Comparison of ENCODE assay signal across 1 cellular context in genomic region chr5:171842777-171843053, GRCh38.
TF ChIP-seq lines count a peak whose summit lies in the region.

No MANE protein-coding gene starts in this region.

TF ChIP-seq in K562, 482 proteins besides CTCF, POLR2A, EP300 and RAD21 (continued from another document):
- TF ChIP-seq CTCFL (IDR thresholded peaks at IDR 0.05; ENCODE audit: borderline replicate concordance, insufficient read depth, low read depth, low read length, poor library complexity, severe bottlenecking) (no peak), GABPB1 (CRISPR knock-in tag; IDR thresholded peaks at IDR 0.05) (no peak), RBM25 (IDR thresholded peaks at IDR 0.05; ENCODE audit: low read depth, low read length, severe bottlenecking) (no peak), CBX2 (IDR thresholded peaks at IDR 0.05; ENCODE audit: insufficient read depth, low read length, poor library complexity, severe bottlenecking) (no peak), CXXC5 (CRISPR knock-in tag; IDR thresholded peaks at IDR 0.05) (no peak), ZKSCAN3 (CRISPR knock-in tag; IDR thresholded peaks at IDR 0.05) (no peak), JUND (IDR thresholded peaks at IDR 0.05; ENCODE audit: borderline replicate concordance, low read depth, low read length) (no peak), JUND (tag; IDR thresholded peaks at IDR 0.05; ENCODE audit: borderline replicate concordance, low read depth, low read length) (no peak), ATF7 (IDR thresholded peaks at IDR 0.05) (no peak)
